In genomic region chr3:125119752-125120369, GRCh38 we compare ENCODE assay signal across 8 cellular contexts.
DNase-seq lines count a peak whose midpoint lies in the region; ATAC-seq and TF ChIP-seq lines count a peak whose summit lies in the region.

No MANE protein-coding gene starts in this region.

- H3K36me3 ChIP-seq in CD8-positive, alpha-beta T cell (ENCODE audit: insufficient read depth, low read length) = no peaks in the 10 kb centered on the region
- H3K36me3 ChIP-seq in HUES6 (ENCODE audit: control insufficient read depth, insufficient read depth, low read length) = no peaks in the 10 kb centered on the region

- peak overlapping the region; percentile 71 for H3K27ac Mint-ChIP-seq in CD8-positive, alpha-beta T cell
- peak overlapping the region; percentile 89 to 99 (median 94) for H3K27ac Mint-ChIP-seq in immature natural killer cell

- H3K27me3 Mint-ChIP-seq in CD8-positive, alpha-beta T cell (ENCODE audit: low read depth) = no peaks in the 10 kb centered on the region
- H3K27me3 Mint-ChIP-seq in immature natural killer cell (ENCODE audit: low read depth in 3 of 3) = peaks cover 0 to 6% (median 3%) of the 10 kb centered on the region in 3 donors

- H3K9me3 ChIP-seq in CD8-positive, alpha-beta T cell (ENCODE audit: low read length) = no peaks in the 10 kb centered on the region
- H3K9me3 ChIP-seq in HUES6 (ENCODE audit: control insufficient read depth, insufficient read depth, low read depth, low read length) = no peaks in the 10 kb centered on the region

- peaks cover 50% of the 10 kb centered on the region for H3K4me1 Mint-ChIP-seq in CD8-positive, alpha-beta T cell (ENCODE audit: low read depth)
- H3K4me1 Mint-ChIP-seq in immature natural killer cell = peaks cover 81 to 93% of the 10 kb centered on the region in 2 donors

- no peak for TF ChIP-seq CTCF in CD8-positive, alpha-beta T cell (IDR thresholded peaks at IDR 0.05)
- TF ChIP-seq CTCF in RWPE1 (conservative IDR thresholded peaks at IDR 0.05; ENCODE audit: low read depth) = no peak

- no peaks in the 10 kb centered on the region for H3K9me3 Mint-ChIP-seq in CD8-positive, alpha-beta T cell
- no peaks in the 10 kb centered on the region for H3K9me3 Mint-ChIP-seq in immature natural killer cell

- CTCF ChIA-PET in CD8-positive, alpha-beta T cell (lab: Charles Lee) = interaction anchor here (0.9 to 1.2 kb wide), 2 partner anchors 23 to 67 kb away, joined by 3 read pairs; no protein-coding TSS in a partner anchor
- CTCF ChIA-PET in RWPE1 (lab: Yijun Ruan, JAX) = interaction anchor here (0.5 kb wide), 1 partner anchor 93 kb away, joined by 3 read pairs; the partner anchor contains the start of gene SLC12A8

- H3K4me3 ChIP-seq in CD8-positive, alpha-beta T cell (ENCODE audit: low read depth, low read length) = peak overlapping the region; percentile 12
- peak overlapping the region; percentile 56 for H3K4me3 ChIP-seq in HUES6 (ENCODE audit: low read depth, low read length)

- peak overlapping the region; percentile 59 for H3K4me3 Mint-ChIP-seq in CD8-positive, alpha-beta T cell
- peak overlapping the region; percentile 77 to 84 (median 82) for H3K4me3 Mint-ChIP-seq in immature natural killer cell

- intact Hi-C loops in CD8-positive, alpha-beta T cell (cut with DNase I, micrococcal nuclease) = loop anchor here (2.0 to 5.0 kb wide), 3 partner anchors 17 to 68 kb away; partner anchors contain the start of gene HEG1 (in 1 of the 2)

- peak overlapping the region; percentile 11 for H3K27ac ChIP-seq in CD8-positive, alpha-beta T cell (ENCODE audit: low read depth, low read length)
- H3K27ac ChIP-seq in HUES6 (ENCODE audit: low read depth, low read length) = no peak overlapping the region
- H3K27ac ChIP-seq in RWPE1 = no peak overlapping the region; the same call in 1 of the 2 replicates

- H3K27me3 ChIP-seq in CD8-positive, alpha-beta T cell (ENCODE audit: insufficient read depth, low read length) = no peaks in the 10 kb centered on the region
- peaks cover 5% of the 10 kb centered on the region; the same call in 1 of the 2 replicates for H3K27me3 ChIP-seq in HUES6 (ENCODE audit: control insufficient read depth, insufficient read depth, low read length)

- H3K36me3 Mint-ChIP-seq in CD8-positive, alpha-beta T cell = no peaks in the 10 kb centered on the region
- H3K36me3 Mint-ChIP-seq in immature natural killer cell = no peaks in the 10 kb centered on the region

- ATAC-seq in CD8-positive, alpha-beta T cell = peak; percentile 68
- ATAC-seq in GM19455 (IDR thresholded peaks at IDR 0.05; ENCODE audit: unreplicated experiment) = peak; percentile 55
- no peak for ATAC-seq in HG02973 (IDR thresholded peaks at IDR 0.05; ENCODE audit: unreplicated experiment)

- H3K9ac ChIP-seq in HUES6 (ENCODE audit: low read length) = peak overlapping the region; percentile 48

- DNase-seq in CD8-positive, alpha-beta T cell = peak in 2 of 7 experiments; percentile 31 to 62
- DNase-seq in immature natural killer cell = peak; percentile 75 to 77 (median 77)
- DNase-seq in RWPE1 (ENCODE audit: low spot score) = no peak
- no peak for DNase-seq in NAMALWA (ENCODE audit: low spot score)
- no peak for DNase-seq in COLO668 (lab: John Stamatoyannopoulos, UW; ENCODE audit: unreplicated experiment)

- POLR2A ChIA-PET in CD8-positive, alpha-beta T cell (lab: Charles Lee) = interaction anchor here (0.8 to 1.2 kb wide), 3 partner anchors 22 to 66 kb away, joined by 3 to 5 read pairs (median 3); no protein-coding TSS in a partner anchor
- POLR2A ChIA-PET in RWPE1 (lab: Yijun Ruan, JAX; ENCODE audit: low non-redundant PET) = interaction anchor here (0.6 kb wide), 1 partner anchor 11 kb away, joined by 3 read pairs; no protein-coding TSS in a partner anchor

- H3K4me1 ChIP-seq in CD8-positive, alpha-beta T cell (ENCODE audit: insufficient read depth, low read length) = peaks cover 47% of the 10 kb centered on the region
- peaks cover 48% of the 10 kb centered on the region for H3K4me1 ChIP-seq in HUES6 (ENCODE audit: control insufficient read depth, insufficient read depth, low read length)

Comparison
In these comparisons a context has a peak if more than half of its experiments do, and no peak if none do; other contexts are left out.
1. DNase-seq: peak in immature natural killer cell (3 of 3); none in RWPE1 (single experiment), NAMALWA (single experiment) and COLO668 (single experiment).